8 cellular contexts compared by ENCODE assay signal in genomic region chr17:6373599-6373998, GRCh38.
DNase-seq lines count a peak whose midpoint lies in the region; ATAC-seq and TF ChIP-seq lines count a peak whose summit lies in the region.
"Not testable (repeated sequence)": the region's sequence is repeated elsewhere in the genome, so short reads cannot be mapped to it uniquely, and the experiment has no call there.

No MANE protein-coding gene starts in this region.

- not testable (repeated sequence) for H3K9me2 ChIP-seq in PC-3 (replicated peaks; ENCODE audit: low read length)

- CTCF ChIA-PET in PC-3 (lab: Charles Lee); activated CD4-positive, alpha-beta memory T cell treated with anti-CD3 and anti-CD28 coated beads for 36 hours (lab: Charles Lee): not testable (repeated sequence)

- not testable (repeated sequence) for H4K20me1 ChIP-seq in PC-3 (ENCODE audit: low read length); neural progenitor cell (ENCODE audit: low read depth)

- not testable (repeated sequence) for TF ChIP-seq EP300 in esophagus muscularis mucosa (IDR thresholded peaks at IDR 0.05)

- H3K9me3 ChIP-seq in PC-3 (ENCODE audit: low read length); esophagus muscularis mucosa; neural progenitor cell (ENCODE audit: low read depth): not testable (repeated sequence)

- not testable (repeated sequence) for H3K27ac Mint-ChIP-seq in activated CD4-positive, alpha-beta memory T cell treated with anti-CD3 and anti-CD28 coated beads for 36 hours; activated naive CD8-positive, alpha-beta T cell treated with anti-CD3 and anti-CD28 coated beads for 36 hours; neural progenitor cell
- peak overlapping the region; percentile 69 for H3K27ac Mint-ChIP-seq in activated T-helper 17 cell treated with anti-CD3 and anti-CD28 coated beads, Interleukin-2, amount 50 U/mL, for 72 hours
- H3K27ac Mint-ChIP-seq in stimulated activated naive CD8-positive, alpha-beta T cell treated with anti-CD3 and anti-CD28 coated beads, Interleukin-15, Interleukin-2, amounts not matched to agents 100 ng/mL and 50 ng/mL, for 24 hours: peak overlapping the region; percentile 84

- H3K4me1 ChIP-seq in PC-3 (ENCODE audit: insufficient read depth, low read length) (peaks cover 28% of the 10 kb centered on the region), neural progenitor cell (peaks cover 26% of the 10 kb centered on the region)
- H3K4me1 ChIP-seq in esophagus muscularis mucosa: not testable (repeated sequence)

- H3K4me1 Mint-ChIP-seq in activated CD4-positive, alpha-beta memory T cell treated with anti-CD3 and anti-CD28 coated beads for 36 hours (ENCODE audit: low read depth): peaks cover 19% of the 10 kb centered on the region
- peaks cover 18% of the 10 kb centered on the region for H3K4me1 Mint-ChIP-seq in activated T-helper 17 cell treated with anti-CD3 and anti-CD28 coated beads, Interleukin-2, amount 50 U/mL, for 72 hours
- peaks cover 19% of the 10 kb centered on the region for H3K4me1 Mint-ChIP-seq in activated naive CD8-positive, alpha-beta T cell treated with anti-CD3 and anti-CD28 coated beads for 36 hours
- H3K4me1 Mint-ChIP-seq in neural progenitor cell: peaks cover 39% of the 10 kb centered on the region
- peaks cover 23% of the 10 kb centered on the region for H3K4me1 Mint-ChIP-seq in stimulated activated naive CD8-positive, alpha-beta T cell treated with anti-CD3 and anti-CD28 coated beads, Interleukin-15, Interleukin-2, amounts not matched to agents 100 ng/mL and 50 ng/mL, for 24 hours (ENCODE audit: low read depth)

- H3K36me3 Mint-ChIP-seq in activated CD4-positive, alpha-beta memory T cell treated with anti-CD3 and anti-CD28 coated beads for 36 hours; activated T-helper 17 cell treated with anti-CD3 and anti-CD28 coated beads, Interleukin-2, amount 50 U/mL, for 72 hours (ENCODE audit: low read depth); activated naive CD8-positive, alpha-beta T cell treated with anti-CD3 and anti-CD28 coated beads for 36 hours; neural progenitor cell; stimulated activated naive CD8-positive, alpha-beta T cell treated with anti-CD3 and anti-CD28 coated beads, Interleukin-15, Interleukin-2, amounts not matched to agents 100 ng/mL and 50 ng/mL, for 24 hours (ENCODE audit: low read depth): not testable (repeated sequence)

- peaks cover 38% of the 10 kb centered on the region for H3K27me3 Mint-ChIP-seq in activated CD4-positive, alpha-beta memory T cell treated with anti-CD3 and anti-CD28 coated beads for 36 hours
- peaks cover 42% of the 10 kb centered on the region for H3K27me3 Mint-ChIP-seq in activated T-helper 17 cell treated with anti-CD3 and anti-CD28 coated beads, Interleukin-2, amount 50 U/mL, for 72 hours
- peaks cover 50% of the 10 kb centered on the region for H3K27me3 Mint-ChIP-seq in activated naive CD8-positive, alpha-beta T cell treated with anti-CD3 and anti-CD28 coated beads for 36 hours
- not testable (repeated sequence) for H3K27me3 Mint-ChIP-seq in neural progenitor cell (ENCODE audit: insufficient read depth, low read depth)
- H3K27me3 Mint-ChIP-seq in stimulated activated naive CD8-positive, alpha-beta T cell treated with anti-CD3 and anti-CD28 coated beads, Interleukin-15, Interleukin-2, amounts not matched to agents 100 ng/mL and 50 ng/mL, for 24 hours: peaks cover 50% of the 10 kb centered on the region

- H2AFZ ChIP-seq in PC-3 (ENCODE audit: low read length); neural progenitor cell (replicated peaks): not testable (repeated sequence)

- ATAC-seq in PC-3; activated T-helper 17 cell treated with anti-CD3 and anti-CD28 coated beads, Interleukin-2, amount 50 U/mL, for 72 hours (replicated peaks): not testable (repeated sequence)

- peak overlapping the region; percentile 87 for H3K4me2 ChIP-seq in PC-3 (ENCODE audit: low read length)
- H3K4me2 ChIP-seq in neural progenitor cell: not testable (repeated sequence)

- H3K4me3 Mint-ChIP-seq in activated CD4-positive, alpha-beta memory T cell treated with anti-CD3 and anti-CD28 coated beads for 36 hours; activated naive CD8-positive, alpha-beta T cell treated with anti-CD3 and anti-CD28 coated beads for 36 hours; stimulated activated naive CD8-positive, alpha-beta T cell treated with anti-CD3 and anti-CD28 coated beads, Interleukin-15, Interleukin-2, amounts not matched to agents 100 ng/mL and 50 ng/mL, for 24 hours: not testable (repeated sequence)
- peak overlapping the region; percentile 60 for H3K4me3 Mint-ChIP-seq in activated T-helper 17 cell treated with anti-CD3 and anti-CD28 coated beads, Interleukin-2, amount 50 U/mL, for 72 hours
- peak overlapping the region; percentile 81 for H3K4me3 Mint-ChIP-seq in neural progenitor cell

- POLR2A ChIA-PET in PC-3 (lab: Charles Lee; ENCODE audit: unreplicated experiment); activated CD4-positive, alpha-beta memory T cell treated with anti-CD3 and anti-CD28 coated beads for 36 hours (lab: Charles Lee): not testable (repeated sequence)

- H3K9ac ChIP-seq in PC-3 (ENCODE audit: low read length); neural progenitor cell: not testable (repeated sequence)

- not testable (repeated sequence) for H3K79me2 ChIP-seq in PC-3 (ENCODE audit: low read length); neural progenitor cell (ENCODE audit: low read depth)

- not testable (repeated sequence) for H3K9me3 Mint-ChIP-seq in activated CD4-positive, alpha-beta memory T cell treated with anti-CD3 and anti-CD28 coated beads for 36 hours; activated T-helper 17 cell treated with anti-CD3 and anti-CD28 coated beads, Interleukin-2, amount 50 U/mL, for 72 hours; activated naive CD8-positive, alpha-beta T cell treated with anti-CD3 and anti-CD28 coated beads for 36 hours; neural progenitor cell; stimulated activated naive CD8-positive, alpha-beta T cell treated with anti-CD3 and anti-CD28 coated beads, Interleukin-15, Interleukin-2, amounts not matched to agents 100 ng/mL and 50 ng/mL, for 24 hours

- intact Hi-C loops in PC-3 (cut with micrococcal nuclease); activated CD4-positive, alpha-beta memory T cell treated with anti-CD3 and anti-CD28 coated beads for 36 hours (cut with micrococcal nuclease); esophagus muscularis mucosa (cut with DNase I): not testable (repeated sequence)

- H3K27me3 ChIP-seq in PC-3 (ENCODE audit: low read length); neural progenitor cell: not testable (repeated sequence)
- H3K27me3 ChIP-seq in esophagus muscularis mucosa: peaks cover 0 to 36% (median 0%) of the 10 kb centered on the region in 4 donors

- H3K27ac ChIP-seq in PC-3 (ENCODE audit: low read length): peak overlapping the region; percentile 99
- H3K27ac ChIP-seq in esophagus muscularis mucosa (replicated peaks in 1 of 4); neural progenitor cell: not testable (repeated sequence)

- BruUV-seq in PC-3 (replicated peaks; lab: Mats Ljungman, UMichigan): not testable (repeated sequence)

- not testable (repeated sequence) for TF ChIP-seq CTCF in PC-3 (conservative IDR thresholded peaks at IDR 0.05; ENCODE audit: low read depth, low read length); esophagus muscularis mucosa (IDR thresholded peaks at IDR 0.05); neural progenitor cell (IDR thresholded peaks at IDR 0.05)

- 92% methylated on average over 4 of the region's 4 CpGs for WGBS in esophagus muscularis mucosa

- not testable (repeated sequence) for H3K36me3 ChIP-seq in PC-3 (ENCODE audit: low read depth, low read length); esophagus muscularis mucosa; neural progenitor cell

- TF ChIP-seq POLR2A in esophagus muscularis mucosa (IDR thresholded peaks at IDR 0.05; ENCODE audit: low read depth): not testable (repeated sequence)

- not testable (repeated sequence) for H3F3A ChIP-seq in PC-3 (ENCODE audit: low read length, unreplicated experiment)
- peaks cover 28% of the 10 kb centered on the region for H3F3A ChIP-seq in neural progenitor cell (ENCODE audit: low read depth)

- peak overlapping the region; percentile 35; the same call in 1 of the 2 replicates for H3K4me3 ChIP-seq in PC-3 (ENCODE audit: low read length)
- H3K4me3 ChIP-seq in esophagus muscularis mucosa, neural progenitor cell: not testable (repeated sequence)

- peak; percentile 32 for DNase-seq in ELR (ENCODE audit: low read depth)
- DNase-seq in PC-3; neural progenitor cell (ENCODE audit: low spot score): not testable (repeated sequence)
- DNase-seq in activated CD4-positive, alpha-beta memory T cell treated with anti-CD3 and anti-CD28 coated beads for 36 hours: peak; percentile 33
- peak; percentile 15 for DNase-seq in activated naive CD8-positive, alpha-beta T cell treated with anti-CD3 and anti-CD28 coated beads for 36 hours
- peak; percentile 53 for DNase-seq in esophagus muscularis mucosa (ENCODE audit: extremely low spot score)
